ENCODE assay signal across 8 cellular contexts in genomic region chr5:6377582-6378127, GRCh38.
A peak's percentile ranks its signal among the peaks of the same experiment; 100 is the strongest.
DNase-seq lines count a peak whose midpoint lies in the region; ATAC-seq lines count a peak whose summit lies in the region.

No MANE protein-coding gene starts in this region.

- intact Hi-C loops in dendritic cell treated with granulocyte-macrophage colony-stimulating factor and Interleukin-4, amounts not matched to agents 40 ng/mL and 50 ng/mL, for 4 days (cut with micrococcal nuclease) = loop anchor here (5.0 to 10.0 kb wide), 2 partner anchors 255 to 367 kb away; partner anchors contain the start of genes NSUN2 and SRD5A1

- no peaks in the 10 kb centered on the region for H3K9me3 Mint-ChIP-seq in dendritic cell treated with granulocyte-macrophage colony-stimulating factor and Interleukin-4, amounts not matched to agents 40 ng/mL and 50 ng/mL, for 4 days

- H3K4me3 ChIP-seq in mucosa of stomach (ENCODE audit: low read length) = peak overlapping the region; percentile 74

- H3K27ac Mint-ChIP-seq in dendritic cell treated with granulocyte-macrophage colony-stimulating factor and Interleukin-4, amounts not matched to agents 40 ng/mL and 50 ng/mL, for 4 days = peak overlapping the region; percentile 91

- peaks cover 7% of the 10 kb centered on the region for H3K36me3 ChIP-seq in mucosa of stomach (ENCODE audit: control insufficient read depth, insufficient read depth, low read length)

- H3K9me3 ChIP-seq in mucosa of stomach (ENCODE audit: control insufficient read depth, low read length) = no peaks in the 10 kb centered on the region

- H3K4me3 Mint-ChIP-seq in dendritic cell treated with granulocyte-macrophage colony-stimulating factor and Interleukin-4, amounts not matched to agents 40 ng/mL and 50 ng/mL, for 4 days = peak overlapping the region; percentile 92

- H3K36me3 Mint-ChIP-seq in dendritic cell treated with granulocyte-macrophage colony-stimulating factor and Interleukin-4, amounts not matched to agents 40 ng/mL and 50 ng/mL, for 4 days (ENCODE audit: low read depth) = peaks cover 54% of the 10 kb centered on the region

- peaks cover 5% of the 10 kb centered on the region for H3K27me3 Mint-ChIP-seq in dendritic cell treated with granulocyte-macrophage colony-stimulating factor and Interleukin-4, amounts not matched to agents 40 ng/mL and 50 ng/mL, for 4 days

- peaks cover 22% of the 10 kb centered on the region for H3K4me1 Mint-ChIP-seq in dendritic cell treated with granulocyte-macrophage colony-stimulating factor and Interleukin-4, amounts not matched to agents 40 ng/mL and 50 ng/mL, for 4 days (ENCODE audit: low read depth)

- peak overlapping the region; percentile 92 for H3K9ac ChIP-seq in mucosa of stomach (ENCODE audit: low read length)

- H3K4me1 ChIP-seq in mucosa of stomach (ENCODE audit: control insufficient read depth, insufficient read depth, low read length) = peaks cover 10% of the 10 kb centered on the region

- ATAC-seq in GM18502 (IDR thresholded peaks at IDR 0.05; ENCODE audit: poor library complexity, unreplicated experiment) (peak; percentile 23), HG02623 (IDR thresholded peaks at IDR 0.05; ENCODE audit: unreplicated experiment) (peak; percentile 9), HG03571 (IDR thresholded peaks at IDR 0.05; ENCODE audit: unreplicated experiment) (no peak)

- no peaks in the 10 kb centered on the region for H3K27me3 ChIP-seq in mucosa of stomach (ENCODE audit: control insufficient read depth, insufficient read depth, low read length)

- peak; percentile 74 for DNase-seq in NCI-H2227 (lab: John Stamatoyannopoulos, UW; ENCODE audit: unreplicated experiment)
- DNase-seq in EL = no peak
- DNase-seq in GM19240 (ENCODE audit: insufficient read length, low spot score) = no peak
